ENCODE assay signal across 18 cellular contexts in the genomic region with DNA sequence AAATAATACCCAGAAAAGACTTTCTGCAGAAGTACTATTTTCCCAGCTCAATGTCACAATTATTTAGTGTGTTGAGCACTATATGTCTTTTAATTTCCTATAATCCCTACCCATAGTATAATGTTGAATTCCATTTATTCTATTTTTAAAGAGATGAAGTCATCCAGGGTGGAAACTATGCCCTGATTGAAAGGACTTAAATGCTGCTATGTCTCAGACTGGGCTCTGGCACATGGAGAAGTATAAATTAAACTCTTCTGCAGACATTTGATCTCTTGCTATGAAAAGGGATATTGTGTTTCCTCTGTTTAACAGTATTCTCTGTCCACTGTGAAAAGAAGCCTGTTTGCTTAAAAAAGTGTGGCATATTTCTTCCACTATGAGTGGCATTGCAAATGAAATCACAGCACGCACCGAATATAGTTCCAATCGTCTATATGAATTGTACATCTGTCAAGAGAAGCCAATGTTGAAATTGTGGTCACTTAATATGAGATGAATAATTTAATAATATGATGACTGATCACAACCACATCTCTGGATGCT.
DNase-seq lines count a peak whose midpoint lies in the region; TF ChIP-seq lines count a peak whose summit lies in the region.
"Had no signal": no experiment of that assay in that cellular context is flagged by ENCODE, and none has a peak within 500 bp of the region (broad histone marks: within the 10 kb centered on the region; RNA-seq: fewer than 3 reads in every experiment).

No MANE protein-coding gene starts in this region.

- H3K4me2 ChIP-seq in Loucy (ENCODE audit: low read depth, low read length, poor library complexity, severe bottlenecking) (no peak overlapping the region), SK-N-SH (no peak overlapping the region; the same call in 1 of the 2 replicates), hepatocyte (no peak overlapping the region)

- H3K4me3 ChIP-seq in Loucy (ENCODE audit: low read length, poor library complexity, severe bottlenecking) (no peak overlapping the region), SK-N-SH (ENCODE audit: low read depth in 2 of 2, low read length in 1 of 2) (no peak overlapping the region), hepatocyte (no peak overlapping the region), retinal pigment epithelial cell (ENCODE audit: low read length) (no peak overlapping the region), stomach (no peak overlapping the region)
- H3K4me3 ChIP-seq: HAP-1, K562 had no signal

- no peaks in the 10 kb centered on the region for H3K36me3 Mint-ChIP-seq in HFFc6 (ENCODE audit: low read depth)
- H3K36me3 Mint-ChIP-seq: CD4-positive, CD25-positive, alpha-beta regulatory T cell had no signal

- TF ChIP-seq POLR2A in stomach (IDR thresholded peaks at IDR 0.05): no peak

- H3K27me3 ChIP-seq in Loucy (ENCODE audit: insufficient read depth, low read length, poor library complexity, severe bottlenecking) (no peaks in the 10 kb centered on the region), SK-N-SH (ENCODE audit: insufficient read depth) (no peaks in the 10 kb centered on the region), hepatocyte (no peaks in the 10 kb centered on the region), stomach (no peaks in the 10 kb centered on the region)

- H3K27ac Mint-ChIP-seq in HFFc6: no peak overlapping the region

- TF ChIP-seq EP300 in SK-N-SH (IDR thresholded peaks at IDR 0.05; ENCODE audit: borderline replicate concordance in 1 of 2, low read depth in 1 of 2, low read length in 1 of 2): 0 out of 4 replicates have a peak, but pooled peaks of 1 of the 2 experiments have one; percentile 18
- TF ChIP-seq EP300 in stomach (IDR thresholded peaks at IDR 0.05): no peak

- no peaks in the 10 kb centered on the region for H3K79me2 ChIP-seq in Loucy (ENCODE audit: insufficient read depth, low read length)
- H3K79me2 ChIP-seq in SK-N-SH (ENCODE audit: insufficient read depth): no peaks in the 10 kb centered on the region
- H3K79me2 ChIP-seq in hepatocyte: no peaks in the 10 kb centered on the region

- H3K27ac ChIP-seq in SK-N-SH (ENCODE audit: low read depth in 2 of 2, low read length in 1 of 2) (no peak overlapping the region), hepatocyte (peak overlapping the region; percentile 1), stomach (no peak overlapping the region)
- H3K27ac ChIP-seq: HL-60 had no signal

- WGBS in SK-N-SH (ENCODE audit: low lambda C conversion rate): 48% methylated on average over 3 of the region's 3 CpGs
- 95% methylated on average over 3 of the region's 3 CpGs for WGBS in hepatocyte (ENCODE audit: low lambda C conversion rate, missing lambda C conversion rate)
- 77 to 88% (median 81%) methylated on average over 3 of the region's 3 CpGs for WGBS in stomach, 5 donors

- H3K9ac ChIP-seq in Loucy (ENCODE audit: low read depth, low read length, poor library complexity, severe bottlenecking) (no peak overlapping the region), SK-N-SH (no peak overlapping the region)

- peak overlapping the region; percentile 74 for H2AFZ ChIP-seq in Loucy (ENCODE audit: low read length)
- 0 out of 2 replicates have a peak overlapping the region, but pooled peaks have one; percentile 59 for H2AFZ ChIP-seq in SK-N-SH (ENCODE audit: low read depth)
- no peak overlapping the region for H2AFZ ChIP-seq in hepatocyte

- POLR2A ChIA-PET in SK-N-SH (lab: Yijun Ruan, JAX): no interaction called here

- H4K20me1 ChIP-seq in Loucy (ENCODE audit: insufficient read depth, low read length, poor library complexity, severe bottlenecking) (no peaks in the 10 kb centered on the region), SK-N-SH (ENCODE audit: insufficient read depth) (no peaks in the 10 kb centered on the region), hepatocyte (ENCODE audit: insufficient read depth, poor library complexity, severe bottlenecking) (no peaks in the 10 kb centered on the region)

- H3K4me1 ChIP-seq in Loucy (ENCODE audit: insufficient read depth, low read length, poor library complexity, severe bottlenecking): no peaks in the 10 kb centered on the region
- H3K4me1 ChIP-seq in SK-N-SH (ENCODE audit: control insufficient read depth in 1 of 2, insufficient read depth in 2 of 2, low read depth in 1 of 2, low read length in 1 of 2): peaks cover 3 to 10% of the 10 kb centered on the region in 2 experiments
- H3K4me1 ChIP-seq in hepatocyte (ENCODE audit: insufficient read depth): peaks cover 26% of the 10 kb centered on the region
- H3K4me1 ChIP-seq in stomach: peaks cover 0 to 8% (median 4%) of the 10 kb centered on the region in 4 donors

- intact Hi-C loops in stomach (cut with DNase I; ENCODE audit: low total_unique reads): no loop called here

- no peak for TF ChIP-seq CTCF in Loucy (conservative IDR thresholded peaks at IDR 0.05; ENCODE audit: low read length)
- no peak for TF ChIP-seq CTCF in SK-N-SH (IDR thresholded peaks at IDR 0.05)
- TF ChIP-seq CTCF in hepatocyte (IDR thresholded peaks at IDR 0.05; ENCODE audit: poor library complexity): no peak
- no peak for TF ChIP-seq CTCF in retinal pigment epithelial cell (conservative IDR thresholded peaks at IDR 0.05; ENCODE audit: low read depth, low read length)
- TF ChIP-seq CTCF in HFFc6 (IDR thresholded peaks at IDR 0.05): no peak
- no peak for TF ChIP-seq CTCF in stomach (IDR thresholded peaks at IDR 0.05)

- H3K9me2 ChIP-seq in Loucy (replicated peaks; ENCODE audit: low read depth, low read length) (no peaks in the 10 kb centered on the region), SK-N-SH (no peaks in the 10 kb centered on the region), hepatocyte (replicated peaks; ENCODE audit: insufficient read depth) (no peaks in the 10 kb centered on the region)

- no peak for DNase-seq in SK-N-SH
- DNase-seq in hepatocyte (ENCODE audit: low spot score): no peak
- DNase-seq in retinal pigment epithelial cell (ENCODE audit: low read depth): peak; percentile 53
- no peak for DNase-seq in HFFc6
- no peak for DNase-seq in DMS114 treated with DMSO at 0.1 percent for 48 hours (lab: John Stamatoyannopoulos, UW; ENCODE audit: unreplicated experiment)
- no peak for DNase-seq in stomach
- DNase-seq: Calu3; CD4-positive, CD25-positive, alpha-beta regulatory T cell; DMS79 treated with DMSO at 0.1 percent for 48 hours; NCI-H1417 treated with DMSO at 0.1 percent for 48 hours; NCI-H1930; NCI-H510A treated with DMSO at 0.1 percent for 48 hours; NCI-H82; Right ventricle myocardium superior had no signal

- no peaks in the 10 kb centered on the region for H3K9me3 Mint-ChIP-seq in HFFc6
- H3K9me3 Mint-ChIP-seq: CD4-positive, CD25-positive, alpha-beta regulatory T cell had no signal

- H3K36me3 ChIP-seq in Loucy (ENCODE audit: insufficient read depth, low read length) (no peaks in the 10 kb centered on the region), SK-N-SH (replicated peaks in 1 of 2; ENCODE audit: control insufficient read depth in 1 of 2, insufficient read depth in 2 of 2, low read length in 1 of 2) (no peaks in the 10 kb centered on the region), hepatocyte (replicated peaks; ENCODE audit: insufficient read depth, low read depth) (no peaks in the 10 kb centered on the region), stomach (no peaks in the 10 kb centered on the region)
- H3K36me3 ChIP-seq: HAP-1 had no signal

- H3K9me3 ChIP-seq in Loucy (ENCODE audit: insufficient read depth, low read depth, low read length): no peaks in the 10 kb centered on the region
- no peaks in the 10 kb centered on the region for H3K9me3 ChIP-seq in SK-N-SH
- no peaks in the 10 kb centered on the region for H3K9me3 ChIP-seq in hepatocyte (ENCODE audit: low read depth)
- H3K9me3 ChIP-seq in stomach: no peaks in the 10 kb centered on the region
- H3K9me3 ChIP-seq: HAP-1 had no signal

- H3F3A ChIP-seq in Loucy (ENCODE audit: low read depth) (no peaks in the 10 kb centered on the region), SK-N-SH (replicated peaks; ENCODE audit: insufficient read depth) (no peaks in the 10 kb centered on the region)

- no peak overlapping the region for H3K4me3 Mint-ChIP-seq in HFFc6
- H3K4me3 Mint-ChIP-seq: CD4-positive, CD25-positive, alpha-beta regulatory T cell had no signal

- no peak for TF ChIP-seq RAD21 in SK-N-SH (IDR thresholded peaks at IDR 0.05; ENCODE audit: low read length)

- peaks cover 13% of the 10 kb centered on the region for H3K27me3 Mint-ChIP-seq in HFFc6 (ENCODE audit: insufficient read depth)

- H3K4me1 Mint-ChIP-seq in HFFc6 (ENCODE audit: low read depth): peaks cover 24% of the 10 kb centered on the region
- H3K4me1 Mint-ChIP-seq: CD4-positive, CD25-positive, alpha-beta regulatory T cell had no signal

- CTCF ChIA-PET in SK-N-SH (lab: Yijun Ruan, JAX): no interaction called here

TF ChIP-seq in SK-N-SH, 30 proteins besides CTCF, POLR2A, EP300 and RAD21 (continues in another document):
- TF ChIP-seq, protein P1, sequence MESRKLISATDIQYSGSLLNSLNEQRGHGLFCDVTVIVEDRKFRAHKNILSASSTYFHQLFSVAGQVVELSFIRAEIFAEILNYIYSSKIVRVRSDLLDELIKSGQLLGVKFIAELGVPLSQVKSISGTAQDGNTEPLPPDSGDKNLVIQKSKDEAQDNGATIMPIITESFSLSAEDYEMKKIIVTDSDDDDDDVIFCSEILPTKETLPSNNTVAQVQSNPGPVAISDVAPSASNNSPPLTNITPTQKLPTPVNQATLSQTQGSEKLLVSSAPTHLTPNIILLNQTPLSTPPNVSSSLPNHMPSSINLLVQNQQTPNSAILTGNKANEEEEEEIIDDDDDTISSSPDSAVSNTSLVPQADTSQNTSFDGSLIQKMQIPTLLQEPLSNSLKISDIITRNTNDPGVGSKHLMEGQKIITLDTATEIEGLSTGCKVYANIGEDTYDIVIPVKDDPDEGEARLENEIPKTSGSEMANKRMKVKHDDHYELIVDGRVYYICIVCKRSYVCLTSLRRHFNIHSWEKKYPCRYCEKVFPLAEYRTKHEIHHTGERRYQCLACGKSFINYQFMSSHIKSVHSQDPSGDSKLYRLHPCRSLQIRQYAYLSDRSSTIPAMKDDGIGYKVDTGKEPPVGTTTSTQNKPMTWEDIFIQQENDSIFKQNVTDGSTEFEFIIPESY (IDR thresholded peaks at IDR 0.05; ENCODE audit: borderline replicate concordance, low read depth): no peak
- TF ChIP-seq, protein P2, sequence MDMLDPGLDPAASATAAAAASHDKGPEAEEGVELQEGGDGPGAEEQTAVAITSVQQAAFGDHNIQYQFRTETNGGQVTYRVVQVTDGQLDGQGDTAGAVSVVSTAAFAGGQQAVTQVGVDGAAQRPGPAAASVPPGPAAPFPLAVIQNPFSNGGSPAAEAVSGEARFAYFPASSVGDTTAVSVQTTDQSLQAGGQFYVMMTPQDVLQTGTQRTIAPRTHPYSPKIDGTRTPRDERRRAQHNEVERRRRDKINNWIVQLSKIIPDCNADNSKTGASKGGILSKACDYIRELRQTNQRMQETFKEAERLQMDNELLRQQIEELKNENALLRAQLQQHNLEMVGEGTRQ (IDR thresholded peaks at IDR 0.05; ENCODE audit: borderline replicate concordance, low read depth, low read length): no peak
- TF ChIP-seq MEF2A (IDR thresholded peaks at IDR 0.05; ENCODE audit: borderline replicate concordance, low read depth): peak; percentile 75; the same call in 1 of the 2 replicates
- no peak for TF ChIP-seq CHD2 (IDR thresholded peaks at IDR 0.05; ENCODE audit: low read length, partially characterized antibody)
- TF ChIP-seq GABPA (IDR thresholded peaks at IDR 0.05; ENCODE audit: low read depth): no peak
- no peak for TF ChIP-seq NFIC (IDR thresholded peaks at IDR 0.05; ENCODE audit: borderline replicate concordance)
- no peak for TF ChIP-seq RCOR1 (IDR thresholded peaks at IDR 0.05; ENCODE audit: low read length)
